Comparison of ENCODE assay signal across 10 cellular contexts in genomic region chr18:12750076-12750707, GRCh38. TPM values are rescaled to one million over a fixed set of nuclear protein-coding genes. Genes with fewer than 3 reads are reported as not detected.
A peak's percentile ranks its signal among the peaks of the same experiment; 100 is the strongest.
DNase-seq lines count a peak whose midpoint lies in the region; ATAC-seq and TF ChIP-seq lines count a peak whose summit lies in the region.
"Had no signal": no experiment of that assay in that cellular context is flagged by ENCODE, and none has a peak within 500 bp of the region (broad histone marks: within the 10 kb centered on the region; RNA-seq: fewer than 3 reads in every experiment).

No MANE protein-coding gene starts in this region.

- peak overlapping the region; percentile 41 for H3K4me3 Mint-ChIP-seq in activated naive CD4-positive, alpha-beta T cell treated with anti-CD3 and anti-CD28 coated beads for 36 hours
- H3K4me3 Mint-ChIP-seq in activated naive CD8-positive, alpha-beta T cell treated with anti-CD3 and anti-CD28 coated beads, Interleukin-2, amount 50 U/mL, for 24 hours, result no peak overlapping the region
- peak overlapping the region; percentile 52 to 56 for H3K4me3 Mint-ChIP-seq in stimulated activated naive CD8-positive, alpha-beta T cell treated with anti-CD3 and anti-CD28 coated beads, Interleukin-15, amount 100 ng/mL, for 72 hours

- H3K9me3 Mint-ChIP-seq in activated naive CD4-positive, alpha-beta T cell treated with anti-CD3 and anti-CD28 coated beads for 36 hours, result no peaks in the 10 kb centered on the region
- H3K9me3 Mint-ChIP-seq in activated naive CD8-positive, alpha-beta T cell treated with anti-CD3 and anti-CD28 coated beads, Interleukin-2, amount 50 U/mL, for 24 hours, result no peaks in the 10 kb centered on the region
- H3K9me3 Mint-ChIP-seq in stimulated activated naive CD8-positive, alpha-beta T cell treated with anti-CD3 and anti-CD28 coated beads, Interleukin-15, amount 100 ng/mL, for 72 hours, result no peaks in the 10 kb centered on the region

- H3K27me3 Mint-ChIP-seq in activated naive CD4-positive, alpha-beta T cell treated with anti-CD3 and anti-CD28 coated beads for 36 hours (ENCODE audit: low read depth), result peaks cover 3% of the 10 kb centered on the region
- peaks cover 2% of the 10 kb centered on the region for H3K27me3 Mint-ChIP-seq in activated naive CD8-positive, alpha-beta T cell treated with anti-CD3 and anti-CD28 coated beads, Interleukin-2, amount 50 U/mL, for 24 hours
- peaks cover 8% of the 10 kb centered on the region for H3K27me3 Mint-ChIP-seq in stimulated activated naive CD8-positive, alpha-beta T cell treated with anti-CD3 and anti-CD28 coated beads, Interleukin-15, amount 100 ng/mL, for 72 hours

- peaks cover 11% of the 10 kb centered on the region for H3K4me1 Mint-ChIP-seq in activated naive CD4-positive, alpha-beta T cell treated with anti-CD3 and anti-CD28 coated beads for 36 hours (ENCODE audit: low read depth)
- peaks cover 16% of the 10 kb centered on the region for H3K4me1 Mint-ChIP-seq in activated naive CD8-positive, alpha-beta T cell treated with anti-CD3 and anti-CD28 coated beads, Interleukin-2, amount 50 U/mL, for 24 hours
- H3K4me1 Mint-ChIP-seq in stimulated activated naive CD8-positive, alpha-beta T cell treated with anti-CD3 and anti-CD28 coated beads, Interleukin-15, amount 100 ng/mL, for 72 hours, result peaks cover 22% of the 10 kb centered on the region

- H3K27ac Mint-ChIP-seq in activated naive CD4-positive, alpha-beta T cell treated with anti-CD3 and anti-CD28 coated beads for 36 hours, result peak overlapping the region; percentile 41
- peak overlapping the region; percentile 42 for H3K27ac Mint-ChIP-seq in activated naive CD8-positive, alpha-beta T cell treated with anti-CD3 and anti-CD28 coated beads, Interleukin-2, amount 50 U/mL, for 24 hours
- peak overlapping the region; percentile 60 to 91 for H3K27ac Mint-ChIP-seq in stimulated activated naive CD8-positive, alpha-beta T cell treated with anti-CD3 and anti-CD28 coated beads, Interleukin-15, amount 100 ng/mL, for 72 hours

- no peak for TF ChIP-seq CTCF in NB4 (IDR thresholded peaks at IDR 0.05; ENCODE audit: low read depth, low read length)

- peak; percentile 67 for DNase-seq in activated naive CD4-positive, alpha-beta T cell treated with anti-CD3 and anti-CD28 coated beads for 36 hours
- no peak for DNase-seq in activated naive CD4-positive, alpha-beta T cell treated with Interleukin-2 at 50 U/mL for 16 hours
- DNase-seq in NB4 (ENCODE audit: low read depth) (peak; percentile 42), NCI-H1105 (lab: John Stamatoyannopoulos, UW) (no peak)
- DNase-seq in activated naive CD8-positive, alpha-beta T cell treated with anti-CD3 and anti-CD28 coated beads, Interleukin-2, amount 50 U/mL, for 24 hours, result peak; percentile 34
- peak; percentile 17 to 32 for DNase-seq in stimulated activated naive CD8-positive, alpha-beta T cell treated with anti-CD3 and anti-CD28 coated beads, Interleukin-15, amount 100 ng/mL, for 72 hours
- DNase-seq in activated CD4-positive, CD25-positive, alpha-beta regulatory T cell treated with anti-CD3 and anti-CD28 coated beads, Interleukin-2, amount 50 U/mL, for 72 hours, result no peak
- DNase-seq: C1 segment of cervical spinal cord had no signal

- no peak overlapping the region for H3K4me3 ChIP-seq in NB4 (ENCODE audit: low read depth, low read length)
- H3K4me3 ChIP-seq: mucosa of descending colon had no signal

- CTCF ChIA-PET in activated naive CD4-positive, alpha-beta T cell treated with anti-CD3 and anti-CD28 coated beads for 36 hours (lab: Charles Lee), result interaction anchor here (0.6 to 3.6 kb wide), 5 partner anchors 12 to 382 kb away, joined by 3 to 14 read pairs (median 3); no protein-coding TSS in a partner anchor

- no peaks in the 10 kb centered on the region for H3K36me3 Mint-ChIP-seq in activated naive CD4-positive, alpha-beta T cell treated with anti-CD3 and anti-CD28 coated beads for 36 hours (ENCODE audit: low read depth)
- no peaks in the 10 kb centered on the region for H3K36me3 Mint-ChIP-seq in activated naive CD8-positive, alpha-beta T cell treated with anti-CD3 and anti-CD28 coated beads, Interleukin-2, amount 50 U/mL, for 24 hours (ENCODE audit: low read depth)

- peak; percentile 61 for ATAC-seq in activated naive CD8-positive, alpha-beta T cell treated with anti-CD3 and anti-CD28 coated beads, Interleukin-2, amount 50 U/mL, for 24 hours
- ATAC-seq in stimulated activated naive CD8-positive, alpha-beta T cell treated with anti-CD3 and anti-CD28 coated beads, Interleukin-15, amount 100 ng/mL, for 72 hours, result peak; percentile 69
- no peak for ATAC-seq in GM18870 (IDR thresholded peaks at IDR 0.05; ENCODE audit: unreplicated experiment)
- ATAC-seq: mucosa of descending colon had no signal

- intact Hi-C loops in activated naive CD4-positive, alpha-beta T cell treated with anti-CD3 and anti-CD28 coated beads for 36 hours (cut with micrococcal nuclease), result loop anchor here (5.0 kb wide), 1 partner anchor 87 kb away; no protein-coding TSS in a partner anchor

- no peak for TF ChIP-seq POLR2A in NB4 (IDR thresholded peaks at IDR 0.05; ENCODE audit: extremely low read depth, insufficient read length)

RNA-seq across cellular contexts. Expression of gene PSMG2, which starts 47.4 kb away (rescaled TPM):
- total RNA-seq in activated naive CD4-positive, alpha-beta T cell treated with anti-CD3 and anti-CD28 coated beads for 36 hours, result 100 to 1,000 TPM in 1 of 2 experiments, 10 to 100 TPM in 1; 99.2 to 107 TPM

RNA-seq across cellular contexts. Expression of gene CEP76, which starts 47.7 kb away (rescaled TPM):
- total RNA-seq in activated naive CD4-positive, alpha-beta T cell treated with anti-CD3 and anti-CD28 coated beads for 36 hours, result 10 to 100 TPM; 14.8 to 18.0 TPM

Comparison
In these comparisons a context has a peak if more than half of its experiments do, and no peak if none do; other contexts are left out.
1. DNase-seq: peak in activated naive CD4-positive, alpha-beta T cell treated with anti-CD3 and anti-CD28 coated beads for 36 hours (single experiment), NB4 (single experiment), activated naive CD8-positive, alpha-beta T cell treated with anti-CD3 and anti-CD28 coated beads, Interleukin-2, amount 50 U/mL, for 24 hours (single experiment) and stimulated activated naive CD8-positive, alpha-beta T cell treated with anti-CD3 and anti-CD28 coated beads, Interleukin-15, amount 100 ng/mL, for 72 hours (2 of 2); none in activated naive CD4-positive, alpha-beta T cell treated with Interleukin-2 at 50 U/mL for 16 hours (single experiment), NCI-H1105 (single experiment) and activated CD4-positive, CD25-positive, alpha-beta regulatory T cell treated with anti-CD3 and anti-CD28 coated beads, Interleukin-2, amount 50 U/mL, for 72 hours (single experiment).
2. Peak in every context shown above with its lines, with median percentiles within 50 percentile points of each other: H3K27ac Mint-ChIP-seq.